In the genomic region with DNA sequence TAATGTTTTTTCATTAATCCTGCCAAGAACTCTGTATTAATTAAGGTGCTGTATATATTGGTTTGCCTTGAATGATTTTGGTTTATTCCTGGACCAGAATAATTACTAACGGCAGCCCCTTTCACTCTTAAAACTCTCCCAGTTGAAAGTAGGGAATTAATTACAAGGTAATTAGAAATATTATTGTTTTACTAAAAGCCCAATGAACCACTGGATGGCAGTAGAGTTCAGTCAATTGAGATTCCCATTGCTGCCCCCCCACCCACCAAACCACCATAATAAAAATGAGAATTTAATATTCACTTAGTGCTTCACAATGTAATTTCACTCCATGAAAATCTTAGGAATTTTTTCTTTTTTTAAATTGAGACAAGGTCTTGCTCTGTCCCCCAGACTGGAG, we compare ENCODE assay signal across 8 cellular contexts. TPM values are rescaled to one million over a fixed set of nuclear protein-coding genes. Genes with fewer than 3 reads are reported as not detected.
DNase-seq lines count a peak whose midpoint lies in the region; ATAC-seq and TF ChIP-seq lines count a peak whose summit lies in the region.

No MANE protein-coding gene starts in this region.

- no peak overlapping the region for H3K27ac ChIP-seq in CD4-positive, alpha-beta memory T cell (ENCODE audit: low read depth, low read length)

- ATAC-seq in esophagus mucosa (no peak), HG03571 (IDR thresholded peaks at IDR 0.05; ENCODE audit: unreplicated experiment) (no peak)

- no peaks in the 10 kb centered on the region for H3K27me3 ChIP-seq in CD4-positive, alpha-beta memory T cell (ENCODE audit: insufficient read depth, low read length)

- H3K36me3 Mint-ChIP-seq in CD4-positive, alpha-beta memory T cell = peaks cover 53 to 62% of the 10 kb centered on the region in 2 donors
- no peaks in the 10 kb centered on the region for H3K36me3 Mint-ChIP-seq in glutamatergic neuron (ENCODE audit: unreplicated experiment)

- POLR2A ChIA-PET in CD4-positive, alpha-beta memory T cell (lab: Charles Lee; ENCODE audit: partially characterized antibody) = interaction anchor here (1.9 kb wide), 1 partner anchor 14 kb away, joined by 7 read pairs; no protein-coding TSS in a partner anchor

- no peaks in the 10 kb centered on the region for H3K9me3 ChIP-seq in CD4-positive, alpha-beta memory T cell (ENCODE audit: control insufficient read depth in 1 of 2, low read length in 2 of 2)

- H3K4me3 Mint-ChIP-seq in CD4-positive, alpha-beta memory T cell = no peak overlapping the region
- no peak overlapping the region for H3K4me3 Mint-ChIP-seq in glutamatergic neuron (ENCODE audit: unreplicated experiment)

- TF ChIP-seq CTCF in HFF-Myc (IDR thresholded peaks at IDR 0.05; ENCODE audit: low read depth, low read length, missing control alignments) (peak; percentile 51), glutamatergic neuron (IDR thresholded peaks at IDR 0.05; ENCODE audit: partially characterized antibody, unreplicated experiment) (peak; percentile 44)

- no peaks in the 10 kb centered on the region for H3K27me3 Mint-ChIP-seq in CD4-positive, alpha-beta memory T cell
- H3K27me3 Mint-ChIP-seq in glutamatergic neuron (ENCODE audit: unreplicated experiment) = no peaks in the 10 kb centered on the region

- H3K36me3 ChIP-seq in CD4-positive, alpha-beta memory T cell (ENCODE audit: insufficient read depth, low read length) = peaks cover 31% of the 10 kb centered on the region

- H3K9me3 Mint-ChIP-seq in CD4-positive, alpha-beta memory T cell = no peaks in the 10 kb centered on the region
- peaks cover 1% of the 10 kb centered on the region for H3K9me3 Mint-ChIP-seq in glutamatergic neuron (ENCODE audit: unreplicated experiment)

- H3K4me3 ChIP-seq in CD4-positive, alpha-beta memory T cell (ENCODE audit: low read length in 2 of 2) = no peak overlapping the region
- H3K4me3 ChIP-seq in HFF-Myc (replicated peaks; ENCODE audit: low read depth, low read length) = no peak overlapping the region

- no peaks in the 10 kb centered on the region for H3K4me1 Mint-ChIP-seq in CD4-positive, alpha-beta memory T cell
- H3K4me1 Mint-ChIP-seq in glutamatergic neuron (ENCODE audit: low read depth, unreplicated experiment) = no peaks in the 10 kb centered on the region

- CTCF ChIA-PET in CD4-positive, alpha-beta memory T cell (lab: Charles Lee; ENCODE audit: partially characterized antibody) = interaction anchor here (1.0 to 2.8 kb wide), 7 partner anchors 14 to 187 kb away, joined by 3 to 31 read pairs (median 4); a partner anchor contains a TSS

- intact Hi-C loops in CD4-positive, alpha-beta memory T cell (cut with micrococcal nuclease) = loop anchor here (1.0 to 5.0 kb wide), 3 partner anchors 147 to 1037 kb away; no protein-coding TSS in a partner anchor

- DNase-seq in CD4-positive, alpha-beta memory T cell = peak in 4 of 5 donors; percentile 37 to 52 (median 44)
- no peak for DNase-seq in HFF-Myc (ENCODE audit: extremely low read depth, low read depth)
- DNase-seq in activated CD4-positive, alpha-beta T cell treated with anti-CD3 and anti-CD28 coated beads for 48 hours = peak; percentile 25
- no peak for DNase-seq in glutamatergic neuron
- peak; percentile 20 to 30 for DNase-seq in stimulated activated CD4-positive, alpha-beta T cell treated with anti-CD3 and anti-CD28 coated beads, Interleukin-1b, Interleukin-23, amount 100 ng/mL, for 4 hours (ENCODE audit: low read depth in 2 of 2)
- no peak for DNase-seq in SK-N-DZ (ENCODE audit: low spot score)

- H3K4me1 ChIP-seq in CD4-positive, alpha-beta memory T cell (ENCODE audit: insufficient read depth, low read length) = no peaks in the 10 kb centered on the region

- H3K27ac Mint-ChIP-seq in CD4-positive, alpha-beta memory T cell = no peak overlapping the region
- no peak overlapping the region for H3K27ac Mint-ChIP-seq in glutamatergic neuron (ENCODE audit: unreplicated experiment)

RNA-seq across cellular contexts. Expression of a gene that starts 13.7 kb away (rescaled TPM):
- 1 to 10 TPM; 8.4 to 9.1 TPM for total RNA-seq in CD4-positive, alpha-beta memory T cell
- 1 to 10 TPM; 1.9 to 4.1 TPM for polyA plus RNA-seq in CD4-positive, alpha-beta memory T cell
- total RNA-seq in glutamatergic neuron (ENCODE audit: unreplicated experiment) (8.9 TPM), esophagus mucosa (5.3 TPM)
- polyA plus RNA-seq in SK-N-DZ (2014; cell fraction: cytosol; rRNA removed) = 8.4 and 9.4 TPM in 2 replicates
- polyA plus RNA-seq in SK-N-DZ (2014; cell fraction: nucleus; rRNA removed) = 12.1 and 13.9 TPM in 2 replicates

RNA-seq across cellular contexts. Expression of a gene that starts 55.9 kb away (rescaled TPM):
- 100 to 1,000 TPM; 188 to 192 TPM for total RNA-seq in CD4-positive, alpha-beta memory T cell
- polyA plus RNA-seq in CD4-positive, alpha-beta memory T cell = 100 to 1,000 TPM; 136 to 149 TPM
- total RNA-seq in glutamatergic neuron (ENCODE audit: unreplicated experiment) (9.8 TPM), esophagus mucosa (68.9 TPM)
- 2.1 and 2.9 TPM in 2 replicates for polyA plus RNA-seq in SK-N-DZ (2014; cell fraction: cytosol; rRNA removed)
- 1.3 and 4.8 TPM in 2 replicates for polyA plus RNA-seq in SK-N-DZ (2014; cell fraction: nucleus; rRNA removed)

RNA-seq across cellular contexts. Expression of a gene that starts 57.6 kb away (rescaled TPM):
- 10 to 100 TPM in 1 of 2 experiments, 1 to 10 TPM in 1; 9.9 to 10.5 TPM for total RNA-seq in CD4-positive, alpha-beta memory T cell
- polyA plus RNA-seq in CD4-positive, alpha-beta memory T cell = 1 to 10 TPM; 4.2 to 4.9 TPM
- total RNA-seq in glutamatergic neuron (ENCODE audit: unreplicated experiment) (8.5 TPM), esophagus mucosa (2.9 TPM)
- polyA plus RNA-seq in SK-N-DZ (2014; cell fraction: cytosol; rRNA removed) = 16.3 and 17.9 TPM in 2 replicates
- polyA plus RNA-seq in SK-N-DZ (2014; cell fraction: nucleus; rRNA removed) = 3.6 and 4.3 TPM in 2 replicates

Comparison
In these comparisons a context has a peak if more than half of its experiments do, and no peak if none do; other contexts are left out.
1. DNase-seq: peak in CD4-positive, alpha-beta memory T cell (4 of 5), activated CD4-positive, alpha-beta T cell treated with anti-CD3 and anti-CD28 coated beads for 48 hours (single experiment) and stimulated activated CD4-positive, alpha-beta T cell treated with anti-CD3 and anti-CD28 coated beads, Interleukin-1b, Interleukin-23, amount 100 ng/mL, for 4 hours (2 of 2); none in HFF-Myc (single experiment), glutamatergic neuron (single experiment) and SK-N-DZ (single experiment).